Comparison of ENCODE assay signal across 8 cellular contexts in the genomic region with DNA sequence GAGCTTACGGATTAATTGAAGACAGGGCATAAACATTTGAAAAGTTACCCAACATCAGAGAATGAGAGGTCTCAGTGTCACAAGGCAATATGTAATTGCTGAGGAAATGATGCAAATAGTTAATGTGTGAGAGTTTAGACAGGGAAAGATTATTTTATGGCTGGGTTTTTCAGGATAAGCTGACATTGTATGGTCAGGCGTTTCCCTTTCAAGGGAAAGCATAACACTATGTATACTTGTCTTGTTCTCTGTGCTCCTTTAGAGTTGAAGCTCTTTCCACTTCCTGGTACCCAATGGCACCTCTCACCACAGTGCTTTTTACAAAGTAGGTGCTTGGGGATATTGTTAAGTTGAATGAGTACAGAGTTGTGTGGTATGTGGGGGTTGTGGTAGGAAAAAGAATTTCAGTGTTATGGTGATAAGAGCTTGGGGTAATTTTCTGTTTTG. TPM values are rescaled to one million over a fixed set of nuclear protein-coding genes. Genes with fewer than 3 reads are reported as not detected.
DNase-seq lines count a peak whose midpoint lies in the region; ATAC-seq and TF ChIP-seq lines count a peak whose summit lies in the region.

No MANE protein-coding gene starts in this region.

- intact Hi-C loops in CD14-positive monocyte (cut with micrococcal nuclease), result loop anchor here in 1 of 2 donors (10.0 kb wide), 1 partner anchor 167 kb away; no protein-coding TSS in a partner anchor

- DNase-seq in CD14-positive monocyte (ENCODE audit: low spot score) (no peak), HFFc6 (no peak), brain microvascular endothelial cell (peak; percentile 13), naive B cell (no peak), nucleus accumbens (lab: John Stamatoyannopoulos, UW) (no peak), HuH-7 (ENCODE audit: low spot score) (no peak)
- no peak for DNase-seq in stimulated activated CD4-positive, alpha-beta T cell treated with anti-CD3 and anti-CD28 coated beads, Interleukin-12 subunit alpha, Interleukin-12 subunit beta, amount 100 ng/mL, for 4 hours

- peaks cover 90% of the 10 kb centered on the region for H3K4me1 Mint-ChIP-seq in CD14-positive monocyte
- peaks cover 84% of the 10 kb centered on the region for H3K4me1 Mint-ChIP-seq in HFFc6 (ENCODE audit: low read depth)
- peaks cover 49 to 71% (median 67%) of the 10 kb centered on the region in 3 donors for H3K4me1 Mint-ChIP-seq in naive B cell

- H3K27ac Mint-ChIP-seq in CD14-positive monocyte, result peak overlapping the region; percentile 28 to 99 (median 87)
- peak overlapping the region; percentile 38 for H3K27ac Mint-ChIP-seq in HFFc6
- peak overlapping the region in 4 of 6 donors; percentile 7 to 84 (median 42) for H3K27ac Mint-ChIP-seq in naive B cell

- no peak for TF ChIP-seq CTCF in CD14-positive monocyte (IDR thresholded peaks at IDR 0.05)
- TF ChIP-seq CTCF in HFFc6 (IDR thresholded peaks at IDR 0.05), result no peak
- TF ChIP-seq CTCF in brain microvascular endothelial cell (IDR thresholded peaks at IDR 0.05; ENCODE audit: low read depth, low read length, missing control alignments), result no peak

- H3K4me3 Mint-ChIP-seq in CD14-positive monocyte, result peak overlapping the region in 1 of 2 donors; percentile 31
- H3K4me3 Mint-ChIP-seq in HFFc6, result peak overlapping the region; percentile 1; the same call in 1 of the 2 replicates
- no peak overlapping the region for H3K4me3 Mint-ChIP-seq in naive B cell

- H3K4me3 ChIP-seq in brain microvascular endothelial cell (ENCODE audit: low read depth, low read length), result no peak overlapping the region

- H3K27ac ChIP-seq in brain microvascular endothelial cell, result peak overlapping the region; percentile 10

- H3K27me3 ChIP-seq in brain microvascular endothelial cell (replicated peaks), result no peaks in the 10 kb centered on the region

- in situ Hi-C loops in brain microvascular endothelial cell (cut with HindIII; ENCODE audit: low pct_ligation_motif_present, low sequenced_read_pairs), result no loop called here

- no peaks in the 10 kb centered on the region for H3K36me3 ChIP-seq in brain microvascular endothelial cell (replicated peaks)

- no peak for ATAC-seq in naive B cell (ENCODE audit: low read depth in 2 of 2)
- no peak for ATAC-seq in GM21390 (IDR thresholded peaks at IDR 0.05; ENCODE audit: unreplicated experiment)

- H3K36me3 Mint-ChIP-seq in CD14-positive monocyte (peaks cover 31 to 48% of the 10 kb centered on the region in 2 donors), HFFc6 (ENCODE audit: low read depth) (peaks cover 43% of the 10 kb centered on the region), naive B cell (peaks cover 5 to 9% of the 10 kb centered on the region in 2 donors)

- H3K27me3 Mint-ChIP-seq in CD14-positive monocyte (ENCODE audit: low read depth in 3 of 3), result peaks cover 0 to 1% (median 1%) of the 10 kb centered on the region in 3 donors
- peaks cover 3% of the 10 kb centered on the region for H3K27me3 Mint-ChIP-seq in HFFc6 (ENCODE audit: insufficient read depth)
- no peaks in the 10 kb centered on the region for H3K27me3 Mint-ChIP-seq in naive B cell

- H3K9me3 Mint-ChIP-seq in CD14-positive monocyte, result peaks cover 0 to 10% (median 4%) of the 10 kb centered on the region in 7 donors
- no peaks in the 10 kb centered on the region for H3K9me3 Mint-ChIP-seq in HFFc6
- H3K9me3 Mint-ChIP-seq in naive B cell, result peaks cover 0 to 4% (median 0%) of the 10 kb centered on the region in 7 donors

RNA-seq across cellular contexts. Expression of a gene that starts 19.9 kb away (rescaled TPM):
- polyA plus RNA-seq in CD14-positive monocyte, result 100 to 1,000 TPM; 207 to 276 TPM
- total RNA-seq in HFFc6 (2021; fragmentation: NEBNext Ultra II Directional; extraction: Animal tissue kit (Norgen Biotek cat#: 25700)), result 100 to 1,000 TPM; 172 to 201 (median 185) TPM
- polyA plus RNA-seq in naive B cell (ENCODE audit: low read depth in 6 of 6), result 100 to 1,000 TPM in 5 of 6 donors, 10 to 100 TPM in 1; 96.5 to 182 (median 158) TPM

RNA-seq across cellular contexts. Expression of a gene that starts 55.8 kb away (rescaled TPM):
- polyA plus RNA-seq in CD14-positive monocyte, result under 1 TPM in 1 of 2 donors, not detected in 1; 0.12 TPM
- 1 to 10 TPM; 1.3 to 2.3 (median 2.1) TPM for total RNA-seq in HFFc6 (2021; fragmentation: NEBNext Ultra II Directional; extraction: Animal tissue kit (Norgen Biotek cat#: 25700))
- polyA plus RNA-seq in naive B cell (ENCODE audit: low read depth in 6 of 6), result under 1 TPM in 3 of 6 donors, not detected in 3; 0.38 to 0.83 (median 0.40) TPM
